In the genomic region with DNA sequence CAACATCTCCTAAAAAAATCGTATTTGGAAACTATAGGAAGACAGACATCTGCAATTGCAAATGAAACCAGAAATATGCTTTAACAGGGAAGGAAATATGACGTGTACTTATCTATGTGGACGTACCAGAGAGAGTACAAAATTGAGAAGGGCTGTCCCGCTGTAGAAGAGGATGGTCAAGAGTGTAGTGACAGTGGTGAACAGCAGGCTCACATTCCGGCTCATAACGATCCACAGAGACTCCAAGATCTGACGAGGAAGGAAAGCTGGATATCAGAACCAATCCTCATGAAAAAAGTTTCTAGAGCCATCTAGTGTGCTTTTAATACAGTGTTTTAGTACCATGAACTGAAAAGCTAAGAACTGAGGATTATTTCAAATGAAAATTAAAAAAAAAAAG, we compare ENCODE assay signal across 14 cellular contexts. TPM values are rescaled to one million over a fixed set of nuclear protein-coding genes. Genes with fewer than 3 reads are reported as not detected.
DNase-seq lines count a peak whose midpoint lies in the region; ATAC-seq and TF ChIP-seq lines count a peak whose summit lies in the region.
"Had no signal": no experiment of that assay in that cellular context is flagged by ENCODE, and none has a peak within 500 bp of the region (broad histone marks: within the 10 kb centered on the region; RNA-seq: fewer than 3 reads in every experiment).

No MANE protein-coding gene starts in this region.

- H3K36me3 ChIP-seq in cardiac muscle cell (peaks cover 35% of the 10 kb centered on the region), liver (ENCODE audit: control insufficient read depth in 4 of 4, insufficient read depth in 3 of 4, low read depth in 1 of 4, low read length in 3 of 4) (peaks cover 0 to 64% (median 48%) of the 10 kb centered on the region in 4 donors), right lobe of liver (peaks cover 6 to 59% (median 7%) of the 10 kb centered on the region in 4 donors)

- H3K9me3 Mint-ChIP-seq in progenitor cell of endocrine pancreas (ENCODE audit: low read depth) = no peaks in the 10 kb centered on the region
- H3K9me3 Mint-ChIP-seq: CD8-positive, alpha-beta T cell; HFFc6 had no signal

- TF ChIP-seq CTCF in cardiac muscle cell (IDR thresholded peaks at IDR 0.05; ENCODE audit: low read depth, low read length) (no peak), liver (IDR thresholded peaks at IDR 0.05; ENCODE audit: low read depth, low read length, missing input control) (peak; percentile 4), right lobe of liver (IDR thresholded peaks at IDR 0.05) (no peak), progenitor cell of endocrine pancreas (IDR thresholded peaks at IDR 0.05; ENCODE audit: unreplicated experiment) (no peak), dorsolateral prefrontal cortex (IDR thresholded peaks at IDR 0.05 in 54 of 56, conservative IDR thresholded peaks at IDR 0.05 in 2 of 56; ENCODE audit: low read depth in 1 of 56, partially characterized antibody in 56 of 56) (no peak)

- H3K4me1 Mint-ChIP-seq in progenitor cell of endocrine pancreas (ENCODE audit: low read depth) = no peaks in the 10 kb centered on the region

- H3K27ac Mint-ChIP-seq in progenitor cell of endocrine pancreas = peak overlapping the region; percentile 2
- H3K27ac Mint-ChIP-seq: CD8-positive, alpha-beta T cell; HFFc6 had no signal

- TF ChIP-seq RAD21 in liver (IDR thresholded peaks at IDR 0.05) = peak in 1 of 2 donors; percentile 13

- H3K27me3 Mint-ChIP-seq in progenitor cell of endocrine pancreas = no peaks in the 10 kb centered on the region

- H3K27me3 ChIP-seq in cardiac muscle cell (no peaks in the 10 kb centered on the region), liver (ENCODE audit: control insufficient read depth in 4 of 4, insufficient read depth in 4 of 4, low read length in 3 of 4) (no peaks in the 10 kb centered on the region), right lobe of liver (no peaks in the 10 kb centered on the region), dorsolateral prefrontal cortex (no peaks in the 10 kb centered on the region)

- no peak for TF ChIP-seq POLR2A in right lobe of liver (IDR thresholded peaks at IDR 0.05)

- no peak overlapping the region for H3K4me3 ChIP-seq in cardiac muscle cell
- no peak overlapping the region for H3K4me3 ChIP-seq in liver (ENCODE audit: low read depth in 1 of 3, low read length in 3 of 3)
- no peak overlapping the region for H3K4me3 ChIP-seq in right lobe of liver
- no peak overlapping the region for H3K4me3 ChIP-seq in dorsolateral prefrontal cortex
- H3K4me3 ChIP-seq: HAP-1 had no signal

- H3K36me3 Mint-ChIP-seq in progenitor cell of endocrine pancreas (ENCODE audit: insufficient read depth) = peaks cover 34% of the 10 kb centered on the region

- no peaks in the 10 kb centered on the region for H3K9me3 ChIP-seq in cardiac muscle cell (ENCODE audit: low read depth)
- no peaks in the 10 kb centered on the region for H3K9me3 ChIP-seq in liver (ENCODE audit: control insufficient read depth in 4 of 4, low read length in 3 of 4)
- H3K9me3 ChIP-seq in right lobe of liver = no peaks in the 10 kb centered on the region
- H3K9me3 ChIP-seq: Caco-2, HAP-1 had no signal

- no peak overlapping the region for H3K4me3 Mint-ChIP-seq in progenitor cell of endocrine pancreas (ENCODE audit: low read depth)
- H3K4me3 Mint-ChIP-seq: CD8-positive, alpha-beta T cell; HFFc6 had no signal

- H3K4me1 ChIP-seq in cardiac muscle cell (ENCODE audit: low read depth) (peaks cover 21% of the 10 kb centered on the region), liver (ENCODE audit: control insufficient read depth in 4 of 4, insufficient read depth in 4 of 4, low read length in 3 of 4) (no peaks in the 10 kb centered on the region), right lobe of liver (no peaks in the 10 kb centered on the region)
- H3K4me1 ChIP-seq: HAP-1 had no signal

- H3K9ac ChIP-seq in liver (ENCODE audit: low read depth in 1 of 2, low read length in 2 of 2) = no peak overlapping the region

- H3K27ac ChIP-seq in cardiac muscle cell = peak overlapping the region; percentile 62
- H3K27ac ChIP-seq in liver (ENCODE audit: low read depth in 1 of 2, low read length in 2 of 2) = no peak overlapping the region
- H3K27ac ChIP-seq in right lobe of liver = no peak overlapping the region
- peak overlapping the region in 3 of 59 donors; percentile 18 to 72 (median 62) for H3K27ac ChIP-seq in dorsolateral prefrontal cortex

- intact Hi-C loops in cardiac septum (cut with DNase I) = no loop called here
- intact Hi-C loops in right lobe of liver (cut with DNase I) = no loop called here
- intact Hi-C loops in dorsolateral prefrontal cortex (cut with DNase I) = no loop called here

- 76% methylated on average over 7 of the region's 7 CpGs for WGBS in liver
- 79% methylated on average over 7 of the region's 7 CpGs for WGBS in right lobe of liver (ENCODE audit: insufficient coverage, low coverage, low lambda C conversion rate, missing lambda C conversion rate)

- DNase-seq in cardiac muscle cell (ENCODE audit: low read depth in 1 of 2, low spot score in 1 of 2) (no peak), cardiac septum (ENCODE audit: low spot score) (no peak), right lobe of liver (no peak), progenitor cell of endocrine pancreas (ENCODE audit: low spot score, unreplicated experiment) (no peak), dorsolateral prefrontal cortex (no peak)
- DNase-seq: C1 segment of cervical spinal cord; Caco-2; CD8-positive, alpha-beta T cell; DMS153; DND-41; GOT3; HFFc6 had no signal

- no peak for ATAC-seq in right lobe of liver
- ATAC-seq: CD8-positive, alpha-beta T cell had no signal

TF ChIP-seq in liver, 16 proteins besides CTCF, POLR2A, EP300 and RAD21:
- TF ChIP-seq, protein P1, sequence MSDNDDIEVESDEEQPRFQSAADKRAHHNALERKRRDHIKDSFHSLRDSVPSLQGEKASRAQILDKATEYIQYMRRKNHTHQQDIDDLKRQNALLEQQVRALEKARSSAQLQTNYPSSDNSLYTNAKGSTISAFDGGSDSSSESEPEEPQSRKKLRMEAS (IDR thresholded peaks at IDR 0.05) = no peak
- TF ChIP-seq HNF4G (IDR thresholded peaks at IDR 0.05) = no peak

RNA-seq across cellular contexts. Expression of a gene that starts 37.1 kb away (rescaled TPM):
- total RNA-seq in cardiac muscle cell (55.7 and 64.7 TPM in 2 replicates), cardiac septum (72.8 TPM), liver (10 to 100 TPM; 10.5 to 31.5 TPM), right lobe of liver (10 to 100 TPM; 12.0 to 26.4 (median 20.3) TPM), progenitor cell of endocrine pancreas (42.8 and 47.8 TPM in 2 replicates), dorsolateral prefrontal cortex (10 to 100 TPM in 119 of 120 experiments, 1 to 10 TPM in 1; 7.8 to 37.8 (median 17.6) TPM)
- polyA plus RNA-seq in cardiac muscle cell (102 and 115 TPM in 2 replicates), liver (10 to 100 TPM; 14.4 to 22.8 TPM)
